ENCODE assay signal across 18 cellular contexts in genomic region chr16:54116126-54116525, GRCh38.
DNase-seq lines count a peak whose midpoint lies in the region; ATAC-seq, FAIRE-seq and TF ChIP-seq lines count a peak whose summit lies in the region.
"Had no signal": no experiment of that assay in that cellular context is flagged by ENCODE, and none has a peak within 500 bp of the region (broad histone marks: within the 10 kb centered on the region; RNA-seq: fewer than 3 reads in every experiment).

No MANE protein-coding gene starts in this region.

- no peak overlapping the region for H2AFZ ChIP-seq in astrocyte (ENCODE audit: low read depth, low read length)

- POLR2A ChIA-PET in HEK293 (lab: Yijun Ruan, JAX): no interaction called here

- H3K4me1 ChIP-seq in HEK293 (ENCODE audit: control insufficient read depth, insufficient read depth, low read length) (no peaks in the 10 kb centered on the region), astrocyte (ENCODE audit: insufficient read depth, low read length) (peaks cover 4% of the 10 kb centered on the region), left lung (no peaks in the 10 kb centered on the region)

- no peaks in the 10 kb centered on the region for H3K79me2 ChIP-seq in astrocyte (ENCODE audit: insufficient read depth, low read length)

- no peak for FAIRE-seq in astrocyte (lab: Jason Lieb, UNC)
- FAIRE-seq: D721Med, H54 had no signal

- no peak overlapping the region for H3K9ac ChIP-seq in astrocyte (ENCODE audit: low read length)
- H3K9ac ChIP-seq: KMS-11 had no signal

- H3K36me3 ChIP-seq in HEK293 (ENCODE audit: control insufficient read depth in 2 of 2, insufficient read depth in 1 of 2, low read length in 2 of 2): peaks cover 0 to 10% of the 10 kb centered on the region in 2 experiments; a peak in 2 of 3 replicates
- no peaks in the 10 kb centered on the region for H3K36me3 ChIP-seq in astrocyte (ENCODE audit: insufficient read depth, low read length)
- peaks cover 0 to 39% of the 10 kb centered on the region in 2 donors for H3K36me3 ChIP-seq in left lung

- no peak overlapping the region for H3K4me3 ChIP-seq in HEK293 (ENCODE audit: low read depth, low read length)
- H3K4me3 ChIP-seq in astrocyte (ENCODE audit: insufficient read depth, low read depth, low read length): no peak overlapping the region
- H3K4me3 ChIP-seq in fibroblast of the aortic adventitia (ENCODE audit: low read depth, low read length): no peak overlapping the region
- H3K4me3 ChIP-seq in left lung: no peak overlapping the region

- no peaks in the 10 kb centered on the region for H4K20me1 ChIP-seq in astrocyte (ENCODE audit: insufficient read depth, low read length)

- ATAC-seq in T-helper 17 cell (no peak), left lung (no peak), left cardiac atrium (no peak)
- ATAC-seq: PC-3, T-cell had no signal

- H3K9me3 Mint-ChIP-seq in astrocyte (ENCODE audit: unreplicated experiment): peaks cover 6% of the 10 kb centered on the region
- H3K9me3 Mint-ChIP-seq: CD4-positive, alpha-beta memory T cell; T-cell had no signal

- H3K4me3 Mint-ChIP-seq in astrocyte (ENCODE audit: unreplicated experiment) (no peak overlapping the region), T-helper 17 cell (no peak overlapping the region)
- H3K4me3 Mint-ChIP-seq: B cell; CD4-positive, alpha-beta memory T cell; T-cell had no signal

- H3K27me3 ChIP-seq in astrocyte (ENCODE audit: insufficient read depth, low read length): no peaks in the 10 kb centered on the region
- no peaks in the 10 kb centered on the region for H3K27me3 ChIP-seq in left lung

- H3K27ac Mint-ChIP-seq in astrocyte (ENCODE audit: unreplicated experiment) (no peak overlapping the region), T-helper 17 cell (no peak overlapping the region)
- H3K27ac Mint-ChIP-seq: B cell, T-cell had no signal

- H3K36me3 Mint-ChIP-seq in astrocyte (ENCODE audit: low read depth, unreplicated experiment) (peaks cover 19% of the 10 kb centered on the region), T-helper 17 cell (ENCODE audit: low read depth) (peaks cover 14% of the 10 kb centered on the region)

- H3K4me1 Mint-ChIP-seq in astrocyte (ENCODE audit: low read depth, unreplicated experiment) (no peaks in the 10 kb centered on the region), T-helper 17 cell (no peaks in the 10 kb centered on the region)
- H3K4me1 Mint-ChIP-seq: B cell; CD4-positive, alpha-beta memory T cell; T-cell had no signal

- H3K9me3 ChIP-seq in HEK293 (ENCODE audit: control insufficient read depth, insufficient read depth, low read depth, low read length) (no peaks in the 10 kb centered on the region), astrocyte (ENCODE audit: insufficient read depth, low read depth, low read length) (no peaks in the 10 kb centered on the region), T-helper 17 cell (ENCODE audit: control insufficient read depth, low read length, poor library complexity, severe bottlenecking) (no peaks in the 10 kb centered on the region), left lung (no peaks in the 10 kb centered on the region)

- intact Hi-C loops in left lung (cut with DNase I) (no loop called here), left cardiac atrium (cut with DNase I) (loop anchor here in 1 of 2 donors (10.0 kb wide), 1 partner anchor 61 kb away; no protein-coding TSS in a partner anchor)

- no peaks in the 10 kb centered on the region for H3K27me3 Mint-ChIP-seq in astrocyte (ENCODE audit: low read depth, unreplicated experiment)
- H3K27me3 Mint-ChIP-seq in T-helper 17 cell: no peaks in the 10 kb centered on the region
- H3K27me3 Mint-ChIP-seq: B cell; CD4-positive, alpha-beta memory T cell; T-cell had no signal

- CTCF ChIA-PET in HEK293 (lab: Yijun Ruan, JAX): no interaction called here

- TF ChIP-seq CTCF in HEK293 (tag by site-specific recombination; IDR thresholded peaks at IDR 0.05) (no peak), astrocyte (IDR thresholded peaks at IDR 0.05; ENCODE audit: insufficient read depth, low read depth, low read length) (no peak), fibroblast of the aortic adventitia (IDR thresholded peaks at IDR 0.05; ENCODE audit: insufficient read depth, low read length) (no peak), left lung (IDR thresholded peaks at IDR 0.05) (no peak)

- peak; percentile 95 for DNase-seq in NCI-H1092 treated with DMSO at 0.1 percent for 48 hours (lab: John Stamatoyannopoulos, UW)
- no peak for DNase-seq in astrocyte (ENCODE audit: low read depth)
- peak; percentile 15 for DNase-seq in fibroblast of the aortic adventitia (ENCODE audit: low read depth)
- DNase-seq in T-helper 17 cell: no peak
- DNase-seq in left lung: no peak
- DNase-seq in left cardiac atrium: no peak
- DNase-seq: CD4-positive, alpha-beta memory T cell; GF-D8; MM.1S; NCI-H1436; NCI-H524; PC-3; T-cell had no signal

- H3K27ac ChIP-seq in HEK293 (ENCODE audit: extremely low read depth, low read depth, low read length) (no peak overlapping the region), astrocyte (ENCODE audit: low read depth, low read length) (no peak overlapping the region), left lung (no peak overlapping the region)
- H3K27ac ChIP-seq: KMS-11 had no signal

- peak overlapping the region; percentile 15 for H3K4me2 ChIP-seq in astrocyte (ENCODE audit: low read length)
- H3K4me2 ChIP-seq: KMS-11 had no signal

TF ChIP-seq in HEK293, 187 proteins besides CTCF, POLR2A, EP300 and RAD21:
- no peak for TF ChIP-seq ZNF157 (tag by site-specific recombination; IDR thresholded peaks at IDR 0.05)
- 0 out of 2 replicates have a peak, but pooled peaks have one; percentile 27 for TF ChIP-seq ZNF792 (tag by site-specific recombination; IDR thresholded peaks at IDR 0.05)
- no peak for TF ChIP-seq KLF8 (tag by site-specific recombination; IDR thresholded peaks at IDR 0.05)
- TF ChIP-seq ZNF639 (tag by site-specific recombination; IDR thresholded peaks at IDR 0.05): no peak
- TF ChIP-seq AEBP2 (tag by site-specific recombination; IDR thresholded peaks at IDR 0.05; ENCODE audit: borderline replicate concordance): no peak
- no peak for TF ChIP-seq IKZF3 (tag by site-specific recombination; IDR thresholded peaks at IDR 0.05)
- no peak for TF ChIP-seq SALL2 (tag by site-specific recombination; IDR thresholded peaks at IDR 0.05; ENCODE audit: borderline replicate concordance)
- no peak for TF ChIP-seq TRIM28 (IDR thresholded peaks at IDR 0.05; ENCODE audit: borderline replicate concordance, low read length)
- TF ChIP-seq MZF1 (tag by site-specific recombination; IDR thresholded peaks at IDR 0.05; ENCODE audit: borderline replicate concordance): 0 out of 2 replicates have a peak, but pooled peaks have one; percentile 26
- no peak for TF ChIP-seq ATF2 (tag by site-specific recombination; IDR thresholded peaks at IDR 0.05; ENCODE audit: low read depth)
- no peak for TF ChIP-seq RBAK (tag by site-specific recombination; IDR thresholded peaks at IDR 0.05)
- TF ChIP-seq ZNF354C (tag by site-specific recombination; IDR thresholded peaks at IDR 0.05; ENCODE audit: borderline replicate concordance, low read depth): no peak

Comparison
In these comparisons a context has a peak if more than half of its experiments do, and no peak if none do; other contexts are left out.
1. DNase-seq: peak in NCI-H1092 treated with DMSO at 0.1 percent for 48 hours (single experiment) and fibroblast of the aortic adventitia (single experiment); none in astrocyte (single experiment), T-helper 17 cell (0 of 3), left lung (0 of 2) and left cardiac atrium (single experiment).